ENCODE assay signal across 14 cellular contexts in the genomic region with DNA sequence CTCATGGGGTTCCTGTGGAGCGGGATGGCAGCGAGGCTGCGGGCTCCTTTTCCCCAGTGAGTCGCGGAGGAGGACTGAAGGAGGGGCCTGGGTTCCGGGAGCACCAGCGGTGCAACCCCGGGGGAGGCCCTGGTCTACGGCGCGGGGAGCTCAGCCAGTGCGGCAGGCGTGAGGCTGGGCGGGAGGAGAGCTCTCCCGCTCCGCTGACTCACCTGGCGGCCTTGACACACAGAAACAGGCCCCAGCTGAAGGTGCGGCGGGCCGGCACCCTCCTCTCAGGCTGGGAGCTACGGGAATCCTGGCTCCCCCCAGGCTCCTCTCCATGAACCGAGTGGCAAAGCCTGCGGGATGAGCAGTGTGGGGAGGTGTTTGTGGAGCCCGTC. TPM values are rescaled to one million over a fixed set of nuclear protein-coding genes. Genes with fewer than 3 reads are reported as not detected.
DNase-seq lines count a peak whose midpoint lies in the region; ATAC-seq, FAIRE-seq and TF ChIP-seq lines count a peak whose summit lies in the region.
"Had no signal": no experiment of that assay in that cellular context is flagged by ENCODE, and none has a peak within 500 bp of the region (broad histone marks: within the 10 kb centered on the region; RNA-seq: fewer than 3 reads in every experiment).

No MANE protein-coding gene starts in this region.

- intact Hi-C loops in naive thymus-derived CD4-positive, alpha-beta T cell (cut with micrococcal nuclease): no loop called here
- intact Hi-C loops in head of caudate nucleus (cut with DNase I): no loop called here

- H3K9me3 ChIP-seq in DOHH2 (ENCODE audit: control insufficient read depth, insufficient read depth, low read length): peaks cover 18% of the 10 kb centered on the region
- H3K9me3 ChIP-seq in HUES6 (ENCODE audit: control insufficient read depth, insufficient read depth, low read depth, low read length): peaks cover 9% of the 10 kb centered on the region
- no peaks in the 10 kb centered on the region for H3K9me3 ChIP-seq in naive thymus-derived CD4-positive, alpha-beta T cell (ENCODE audit: control insufficient read depth in 2 of 3, low read length in 3 of 3)

- no peak overlapping the region for H3K27ac Mint-ChIP-seq in naive thymus-derived CD4-positive, alpha-beta T cell
- H3K27ac Mint-ChIP-seq: progenitor cell of endocrine pancreas had no signal

- H3K36me3 ChIP-seq in DOHH2 (ENCODE audit: control insufficient read depth, low read length) (no peaks in the 10 kb centered on the region), HUES6 (ENCODE audit: control insufficient read depth, insufficient read depth, low read length) (no peaks in the 10 kb centered on the region), bronchial epithelial cell (ENCODE audit: control insufficient read depth, insufficient read depth, low read length) (no peaks in the 10 kb centered on the region)
- no peaks in the 10 kb centered on the region for H3K36me3 ChIP-seq in naive thymus-derived CD4-positive, alpha-beta T cell (ENCODE audit: control insufficient read depth in 2 of 3, insufficient read depth in 3 of 3, low read length in 3 of 3)

- H3K27ac ChIP-seq in DOHH2 (ENCODE audit: low read depth, low read length): no peak overlapping the region
- no peak overlapping the region for H3K27ac ChIP-seq in HUES6 (ENCODE audit: low read depth, low read length)
- H3K27ac ChIP-seq in naive thymus-derived CD4-positive, alpha-beta T cell (ENCODE audit: low read depth, low read length): no peak overlapping the region
- H3K27ac ChIP-seq: SK-N-MC had no signal

- H4K20me1 ChIP-seq in DOHH2 (ENCODE audit: control insufficient read depth, insufficient read depth, low read depth, low read length): no peaks in the 10 kb centered on the region

- peak overlapping the region; percentile 28 for H3K4me2 ChIP-seq in DOHH2 (ENCODE audit: low read length)

- 0 out of 2 replicates have a peak overlapping the region, but pooled peaks have one; percentile 7 for H3K4me3 ChIP-seq in DOHH2 (ENCODE audit: low read length)
- H3K4me3 ChIP-seq in HUES6 (ENCODE audit: low read depth, low read length): peak overlapping the region; percentile 19; the same call in 1 of the 2 replicates
- no peak overlapping the region for H3K4me3 ChIP-seq in bronchial epithelial cell (ENCODE audit: low read depth, low read length)
- H3K4me3 ChIP-seq in naive thymus-derived CD4-positive, alpha-beta T cell (ENCODE audit: low read length): no peak overlapping the region
- H3K4me3 ChIP-seq: SK-N-MC had no signal

- peaks cover 10% of the 10 kb centered on the region for H3F3A ChIP-seq in DOHH2 (ENCODE audit: control insufficient read depth, insufficient read depth)

- TF ChIP-seq CTCF in DOHH2 (IDR thresholded peaks at IDR 0.05; ENCODE audit: low read depth, low read length, poor library complexity, severe bottlenecking) (no peak), bronchial epithelial cell (IDR thresholded peaks at IDR 0.05; ENCODE audit: insufficient read depth, low read length, severe bottlenecking) (no peak)

- H3K79me2 ChIP-seq in DOHH2 (ENCODE audit: control insufficient read depth, low read length): no peaks in the 10 kb centered on the region

- POLR2A ChIA-PET in naive thymus-derived CD4-positive, alpha-beta T cell (lab: Charles Lee): no interaction called here

- no peaks in the 10 kb centered on the region for H3K9me2 ChIP-seq in DOHH2 (replicated peaks; ENCODE audit: control insufficient read depth, low read length)

- H3K4me1 ChIP-seq in DOHH2 (ENCODE audit: control insufficient read depth, low read length) (peaks cover 8% of the 10 kb centered on the region), HUES6 (ENCODE audit: control insufficient read depth, insufficient read depth, low read length) (peaks cover 8% of the 10 kb centered on the region; the same call in 1 of the 2 replicates)
- H3K4me1 ChIP-seq in naive thymus-derived CD4-positive, alpha-beta T cell (ENCODE audit: control insufficient read depth in 2 of 2, insufficient read depth in 2 of 2, low read length in 2 of 2): no peaks in the 10 kb centered on the region

- CTCF ChIA-PET in naive thymus-derived CD4-positive, alpha-beta T cell (lab: Charles Lee): no interaction called here

- DNase-seq in bronchial epithelial cell (ENCODE audit: low read depth): peak; percentile 8
- no peak for DNase-seq in naive thymus-derived CD4-positive, alpha-beta T cell
- no peak for DNase-seq in head of caudate nucleus
- DNase-seq: activated CD4-positive, alpha-beta T cell treated with anti-CD3 and anti-CD28 coated beads, Interleukin-2, amount 50 U/mL, for 1 hour; amygdala; NCI-H1092 treated with DMSO at 0.1 percent for 48 hours had no signal

- no peak for FAIRE-seq in bronchial epithelial cell (lab: Jason Lieb, UNC)
- FAIRE-seq: GM12892 had no signal

- peak; percentile 36 for ATAC-seq in naive thymus-derived CD4-positive, alpha-beta T cell
- ATAC-seq in GM21367 (IDR thresholded peaks at IDR 0.05; ENCODE audit: unreplicated experiment) (no peak), GM18909 (IDR thresholded peaks at IDR 0.05; ENCODE audit: poor library complexity, unreplicated experiment) (no peak), GM18858 (IDR thresholded peaks at IDR 0.05; ENCODE audit: unreplicated experiment) (no peak)

- H3K4me1 Mint-ChIP-seq in naive thymus-derived CD4-positive, alpha-beta T cell: peaks cover 0 to 18% (median 2%) of the 10 kb centered on the region in 7 donors

- H3K27me3 Mint-ChIP-seq in naive thymus-derived CD4-positive, alpha-beta T cell: peaks cover 20 to 41% (median 25%) of the 10 kb centered on the region in 5 donors

- peaks cover 0 to 10% (median 0%) of the 10 kb centered on the region in 11 donors for H3K9me3 Mint-ChIP-seq in naive thymus-derived CD4-positive, alpha-beta T cell

- peaks cover 28% of the 10 kb centered on the region for H3K27me3 ChIP-seq in DOHH2 (ENCODE audit: control insufficient read depth, low read length)
- H3K27me3 ChIP-seq in HUES6 (ENCODE audit: control insufficient read depth, insufficient read depth, low read length): peaks cover 34% of the 10 kb centered on the region
- no peaks in the 10 kb centered on the region for H3K27me3 ChIP-seq in bronchial epithelial cell (ENCODE audit: control insufficient read depth, insufficient read depth, low read length)
- no peaks in the 10 kb centered on the region for H3K27me3 ChIP-seq in naive thymus-derived CD4-positive, alpha-beta T cell (ENCODE audit: control insufficient read depth in 2 of 2, insufficient read depth in 2 of 2, low read length in 2 of 2)

- no peak overlapping the region for H3K9ac ChIP-seq in HUES6 (ENCODE audit: low read length)

- peak overlapping the region in 5 of 10 donors; percentile 12 to 74 (median 38) for H3K4me3 Mint-ChIP-seq in naive thymus-derived CD4-positive, alpha-beta T cell

- peaks cover 0 to 8% (median 0%) of the 10 kb centered on the region in 5 donors for H3K36me3 Mint-ChIP-seq in naive thymus-derived CD4-positive, alpha-beta T cell

RNA-seq across cellular contexts. Expression of a gene that starts 6.8 kb away (rescaled TPM):
- 13.7 and 17.6 TPM in 2 replicates for total RNA-seq in bronchial epithelial cell
- total RNA-seq in naive thymus-derived CD4-positive, alpha-beta T cell: 10 to 100 TPM; 28.1 to 40.7 (median 32.9) TPM
- 1 to 10 TPM; 4.2 to 7.9 TPM for polyA plus RNA-seq in naive thymus-derived CD4-positive, alpha-beta T cell

RNA-seq across cellular contexts. Expression of a gene that starts 49.7 kb away (rescaled TPM):
- total RNA-seq in bronchial epithelial cell: 73.7 and 79.6 TPM in 2 replicates
- total RNA-seq in naive thymus-derived CD4-positive, alpha-beta T cell: 100 to 1,000 TPM in 1 of 5 experiments, 10 to 100 TPM in 4; 56.0 to 101 (median 69.0) TPM
- polyA plus RNA-seq in naive thymus-derived CD4-positive, alpha-beta T cell: 10 to 100 TPM; 34.5 to 49.2 TPM

Comparison
In these comparisons a context has a peak if more than half of its experiments do, and no peak if none do; other contexts are left out.
1. H3K4me3 ChIP-seq: peak in DOHH2 (single experiment) and HUES6 (single experiment); none in bronchial epithelial cell (single experiment) and naive thymus-derived CD4-positive, alpha-beta T cell (single experiment).